ENCODE assay signal across 10 cellular contexts in the genomic region with DNA sequence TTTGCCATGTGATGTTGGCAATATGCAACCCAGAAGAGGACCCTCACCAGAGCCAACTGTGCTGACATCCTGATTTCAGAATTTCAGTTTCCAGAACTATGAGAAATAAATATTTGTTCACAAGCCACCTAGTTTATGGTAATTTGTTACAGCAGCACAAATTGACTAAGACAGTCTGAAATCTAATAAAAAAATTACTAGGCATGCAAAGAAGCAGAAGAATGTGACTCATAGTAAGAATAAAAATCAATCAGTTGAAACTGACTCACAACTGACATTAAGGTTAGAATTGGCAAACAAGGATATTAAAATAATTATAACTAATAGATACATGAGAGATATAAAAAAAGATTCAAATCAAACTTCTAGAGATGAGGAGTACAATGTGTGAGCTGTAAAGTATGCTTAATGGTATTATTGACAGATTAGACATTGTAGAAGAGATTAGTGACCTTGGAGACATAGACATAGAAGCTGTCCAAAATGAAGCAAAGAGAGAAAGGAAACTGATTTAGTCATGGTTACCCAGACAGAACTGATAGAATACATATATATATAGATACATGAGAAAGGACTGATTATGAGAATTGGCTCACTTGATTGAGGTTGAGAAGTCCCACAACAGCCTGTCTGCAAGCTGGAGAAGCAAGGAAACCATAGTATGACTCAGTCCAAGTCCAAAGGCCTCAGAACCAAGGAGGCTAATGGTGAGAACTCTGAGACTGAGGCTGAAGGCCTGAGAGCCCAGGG. TPM values are rescaled to one million over a fixed set of nuclear protein-coding genes. Genes with fewer than 3 reads are reported as not detected.
DNase-seq lines count a peak whose midpoint lies in the region; ATAC-seq, FAIRE-seq and TF ChIP-seq lines count a peak whose summit lies in the region.
"Had no signal": no experiment of that assay in that cellular context is flagged by ENCODE, and none has a peak within 500 bp of the region (broad histone marks: within the 10 kb centered on the region; RNA-seq: fewer than 3 reads in every experiment).

No MANE protein-coding gene starts in this region.

- intact Hi-C loops in left cardiac atrium (cut with DNase I), result no loop called here

- H3K79me2 ChIP-seq in SK-N-SH (ENCODE audit: insufficient read depth), result no peaks in the 10 kb centered on the region

- TF ChIP-seq RAD21 in SK-N-SH (IDR thresholded peaks at IDR 0.05; ENCODE audit: low read length), result no peak

- H4K20me1 ChIP-seq in SK-N-SH (ENCODE audit: insufficient read depth), result no peaks in the 10 kb centered on the region

- TF ChIP-seq EP300 in SK-N-SH (IDR thresholded peaks at IDR 0.05; ENCODE audit: borderline replicate concordance in 1 of 2, low read depth in 1 of 2, low read length in 1 of 2), result no peak

- H3K27ac ChIP-seq in SK-N-SH (ENCODE audit: low read depth in 2 of 2, low read length in 1 of 2), result no peak overlapping the region

- no peak overlapping the region for H3K4me2 ChIP-seq in SK-N-SH

- TF ChIP-seq CTCF in SK-N-SH (IDR thresholded peaks at IDR 0.05), result no peak

- ATAC-seq in GM18909 (IDR thresholded peaks at IDR 0.05; ENCODE audit: poor library complexity, unreplicated experiment), result peak; percentile 57
- ATAC-seq in HG02852 (IDR thresholded peaks at IDR 0.05; ENCODE audit: unreplicated experiment), result peak; percentile 69
- no peak for ATAC-seq in left cardiac atrium

- no peak for TF ChIP-seq POLR2A in GM12891 (IDR thresholded peaks at IDR 0.05; ENCODE audit: low read depth, low read length)

- H3F3A ChIP-seq in SK-N-SH (replicated peaks; ENCODE audit: insufficient read depth), result peaks cover 5% of the 10 kb centered on the region

- no peak overlapping the region for H3K9ac ChIP-seq in SK-N-SH

- CTCF ChIA-PET in SK-N-SH (lab: Yijun Ruan, JAX), result interaction anchor here (1.1 kb wide), 1 partner anchor 19 kb away, joined by 3 read pairs; no protein-coding TSS in a partner anchor

- H3K27me3 ChIP-seq in SK-N-SH (ENCODE audit: insufficient read depth), result no peaks in the 10 kb centered on the region

- no peak for DNase-seq in GM12891 (ENCODE audit: insufficient read length, low spot score)
- no peak for DNase-seq in SK-N-SH
- no peak for DNase-seq in left cardiac atrium
- no peak for DNase-seq in effector CD4-positive, alpha-beta T cell
- no peak for DNase-seq in NCI-H1436 (lab: John Stamatoyannopoulos, UW)
- DNase-seq in NCI-H446 treated with DMSO at 0.1 percent for 48 hours (lab: John Stamatoyannopoulos, UW), result no peak
- DNase-seq: aorta; stimulated activated CD4-positive, alpha-beta T cell treated with anti-CD3 and anti-CD28 coated beads, Interleukin-4, amount 100 ng/mL, for 1 hour had no signal

- H3K4me3 ChIP-seq in SK-N-SH (ENCODE audit: low read depth in 2 of 2, low read length in 1 of 2), result no peak overlapping the region

- H2AFZ ChIP-seq in SK-N-SH (ENCODE audit: low read depth), result no peak overlapping the region

- no peaks in the 10 kb centered on the region for H3K36me3 ChIP-seq in SK-N-SH (replicated peaks in 1 of 2; ENCODE audit: control insufficient read depth in 1 of 2, insufficient read depth in 2 of 2, low read length in 1 of 2)

- H3K9me3 ChIP-seq in SK-N-SH, result no peaks in the 10 kb centered on the region

- H3K9me2 ChIP-seq in SK-N-SH, result no peaks in the 10 kb centered on the region

- H3K4me1 ChIP-seq in SK-N-SH (ENCODE audit: control insufficient read depth in 1 of 2, insufficient read depth in 2 of 2, low read depth in 1 of 2, low read length in 1 of 2), result peaks cover under 1 to 10% of the 10 kb centered on the region in 2 experiments; a peak in 2 of 4 replicates

- peak; percentile 50 for FAIRE-seq in GM12891 (lab: Jason Lieb, UNC)

- POLR2A ChIA-PET in SK-N-SH (lab: Yijun Ruan, JAX), result no interaction called here

TF ChIP-seq in GM12891, 5 proteins besides CTCF, POLR2A, EP300 and RAD21:
- no peak for TF ChIP-seq POLR2AphosphoS5 (IDR thresholded peaks at IDR 0.05; ENCODE audit: low read depth, low read length)
- no peak for TF ChIP-seq SPI1 (IDR thresholded peaks at IDR 0.05; ENCODE audit: low read depth, low read length)
- TF ChIP-seq TAF1 (IDR thresholded peaks at IDR 0.05; ENCODE audit: low read depth, low read length), result no peak
- TF ChIP-seq PAX5 (IDR thresholded peaks at IDR 0.05; ENCODE audit: insufficient read depth, low read length, severe bottlenecking), result no peak
- TF ChIP-seq POU2F2 (IDR thresholded peaks at IDR 0.05; ENCODE audit: low read depth, low read length), result 0 out of 2 replicates have a peak, but pooled peaks have one; percentile 30

TF ChIP-seq in SK-N-SH, 30 proteins besides CTCF, POLR2A, EP300 and RAD21:
- no peak for TF ChIP-seq IRF3 (IDR thresholded peaks at IDR 0.05; ENCODE audit: low read depth, low read length)
- TF ChIP-seq NFIC (IDR thresholded peaks at IDR 0.05; ENCODE audit: borderline replicate concordance), result no peak
- no peak for TF ChIP-seq JUND (IDR thresholded peaks at IDR 0.05)
- TF ChIP-seq, protein P1, sequence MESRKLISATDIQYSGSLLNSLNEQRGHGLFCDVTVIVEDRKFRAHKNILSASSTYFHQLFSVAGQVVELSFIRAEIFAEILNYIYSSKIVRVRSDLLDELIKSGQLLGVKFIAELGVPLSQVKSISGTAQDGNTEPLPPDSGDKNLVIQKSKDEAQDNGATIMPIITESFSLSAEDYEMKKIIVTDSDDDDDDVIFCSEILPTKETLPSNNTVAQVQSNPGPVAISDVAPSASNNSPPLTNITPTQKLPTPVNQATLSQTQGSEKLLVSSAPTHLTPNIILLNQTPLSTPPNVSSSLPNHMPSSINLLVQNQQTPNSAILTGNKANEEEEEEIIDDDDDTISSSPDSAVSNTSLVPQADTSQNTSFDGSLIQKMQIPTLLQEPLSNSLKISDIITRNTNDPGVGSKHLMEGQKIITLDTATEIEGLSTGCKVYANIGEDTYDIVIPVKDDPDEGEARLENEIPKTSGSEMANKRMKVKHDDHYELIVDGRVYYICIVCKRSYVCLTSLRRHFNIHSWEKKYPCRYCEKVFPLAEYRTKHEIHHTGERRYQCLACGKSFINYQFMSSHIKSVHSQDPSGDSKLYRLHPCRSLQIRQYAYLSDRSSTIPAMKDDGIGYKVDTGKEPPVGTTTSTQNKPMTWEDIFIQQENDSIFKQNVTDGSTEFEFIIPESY (IDR thresholded peaks at IDR 0.05; ENCODE audit: borderline replicate concordance, low read depth), result no peak
- TF ChIP-seq USF2 (IDR thresholded peaks at IDR 0.05; ENCODE audit: borderline replicate concordance, low read depth, low read length), result no peak
- no peak for TF ChIP-seq TEAD4 (IDR thresholded peaks at IDR 0.05; ENCODE audit: borderline replicate concordance, insufficient read depth)
- no peak for TF ChIP-seq RCOR1 (IDR thresholded peaks at IDR 0.05; ENCODE audit: low read length)
- TF ChIP-seq SIN3A (IDR thresholded peaks at IDR 0.05; ENCODE audit: borderline replicate concordance, low read depth, low read length), result no peak
- no peak for TF ChIP-seq GATA2 (CRISPR knock-in tag; IDR thresholded peaks at IDR 0.05)
- 0 out of 2 replicates have a peak, but pooled peaks have one; percentile 4 for TF ChIP-seq TCF12 (IDR thresholded peaks at IDR 0.05)
- peak; percentile 34; the same call in 1 of the 2 replicates for TF ChIP-seq PBX3 (IDR thresholded peaks at IDR 0.05)
- TF ChIP-seq FOSL2 (IDR thresholded peaks at IDR 0.05; ENCODE audit: borderline replicate concordance, low read depth), result no peak
- TF ChIP-seq, protein P2, sequence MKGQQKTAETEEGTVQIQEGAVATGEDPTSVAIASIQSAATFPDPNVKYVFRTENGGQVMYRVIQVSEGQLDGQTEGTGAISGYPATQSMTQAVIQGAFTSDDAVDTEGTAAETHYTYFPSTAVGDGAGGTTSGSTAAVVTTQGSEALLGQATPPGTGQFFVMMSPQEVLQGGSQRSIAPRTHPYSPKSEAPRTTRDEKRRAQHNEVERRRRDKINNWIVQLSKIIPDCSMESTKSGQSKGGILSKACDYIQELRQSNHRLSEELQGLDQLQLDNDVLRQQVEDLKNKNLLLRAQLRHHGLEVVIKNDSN (IDR thresholded peaks at IDR 0.05; ENCODE audit: borderline replicate concordance, low read depth), result no peak
- no peak for TF ChIP-seq ELF1 (IDR thresholded peaks at IDR 0.05)

RNA-seq across cellular contexts. Expression of gene TTC39C, which starts 27.8 kb away (rescaled TPM):
- 62.5 TPM for polyA plus RNA-seq in GM12891 (2012; ENCODE audit: low read depth, missing spikeins)
- polyA plus RNA-seq in SK-N-SH (2012; rRNA removed), result 8.6 and 9.8 TPM in 2 replicates
- polyA plus RNA-seq in SK-N-SH (2012; cell fraction: cytosol; rRNA removed), result 10.4 and 13.6 TPM in 2 replicates
- 14.1 and 16.2 TPM in 2 replicates for polyA plus RNA-seq in SK-N-SH (2012; cell fraction: nucleus; rRNA removed)
- total RNA-seq in left cardiac atrium, result 1 to 10 TPM; 7.6 to 8.9 TPM

Comparison
In these comparisons a context has a peak if more than half of its experiments do, and no peak if none do; other contexts are left out.
1. ATAC-seq: peak in GM18909 (single experiment) and HG02852 (single experiment); none in left cardiac atrium (0 of 2).